ENCODE assay signal across 1 cellular context in the genomic region with DNA sequence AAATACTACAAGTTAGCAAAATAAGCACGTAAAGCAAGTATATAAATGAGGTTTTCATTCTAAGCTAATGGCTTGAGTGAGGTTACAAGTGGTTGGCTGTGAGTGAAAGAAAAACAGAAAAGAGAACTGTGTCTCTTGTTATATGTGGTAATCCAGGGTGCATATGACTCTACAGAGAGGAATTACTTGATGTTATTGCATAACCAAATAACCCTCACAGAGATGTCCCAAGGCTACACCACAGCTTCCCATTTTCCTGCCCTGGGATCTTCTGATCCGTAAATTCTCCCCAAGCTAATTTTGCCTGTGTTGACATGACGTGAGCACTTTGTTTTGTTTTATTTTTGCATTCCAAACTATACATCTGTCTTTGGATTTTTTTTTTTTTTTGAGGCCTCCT.
TF ChIP-seq lines count a peak whose summit lies in the region.

No MANE protein-coding gene starts in this region.

TF ChIP-seq in WTC11, 78 proteins besides CTCF, POLR2A, EP300 and RAD21 (continued from another document):
- TF ChIP-seq, protein P1, sequence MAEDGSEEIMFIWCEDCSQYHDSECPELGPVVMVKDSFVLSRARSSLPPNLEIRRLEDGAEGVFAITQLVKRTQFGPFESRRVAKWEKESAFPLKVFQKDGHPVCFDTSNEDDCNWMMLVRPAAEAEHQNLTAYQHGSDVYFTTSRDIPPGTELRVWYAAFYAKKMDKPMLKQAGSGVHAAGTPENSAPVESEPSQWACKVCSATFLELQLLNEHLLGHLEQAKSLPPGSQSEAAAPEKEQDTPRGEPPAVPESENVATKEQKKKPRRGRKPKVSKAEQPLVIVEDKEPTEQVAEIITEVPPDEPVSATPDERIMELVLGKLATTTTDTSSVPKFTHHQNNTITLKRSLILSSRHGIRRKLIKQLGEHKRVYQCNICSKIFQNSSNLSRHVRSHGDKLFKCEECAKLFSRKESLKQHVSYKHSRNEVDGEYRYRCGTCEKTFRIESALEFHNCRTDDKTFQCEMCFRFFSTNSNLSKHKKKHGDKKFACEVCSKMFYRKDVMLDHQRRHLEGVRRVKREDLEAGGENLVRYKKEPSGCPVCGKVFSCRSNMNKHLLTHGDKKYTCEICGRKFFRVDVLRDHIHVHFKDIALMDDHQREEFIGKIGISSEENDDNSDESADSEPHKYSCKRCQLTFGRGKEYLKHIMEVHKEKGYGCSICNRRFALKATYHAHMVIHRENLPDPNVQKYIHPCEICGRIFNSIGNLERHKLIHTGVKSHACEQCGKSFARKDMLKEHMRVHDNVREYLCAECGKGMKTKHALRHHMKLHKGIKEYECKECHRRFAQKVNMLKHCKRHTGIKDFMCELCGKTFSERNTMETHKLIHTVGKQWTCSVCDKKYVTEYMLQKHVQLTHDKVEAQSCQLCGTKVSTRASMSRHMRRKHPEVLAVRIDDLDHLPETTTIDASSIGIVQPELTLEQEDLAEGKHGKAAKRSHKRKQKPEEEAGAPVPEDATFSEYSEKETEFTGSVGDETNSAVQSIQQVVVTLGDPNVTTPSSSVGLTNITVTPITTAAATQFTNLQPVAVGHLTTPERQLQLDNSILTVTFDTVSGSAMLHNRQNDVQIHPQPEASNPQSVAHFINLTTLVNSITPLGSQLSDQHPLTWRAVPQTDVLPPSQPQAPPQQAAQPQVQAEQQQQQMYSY (CRISPR knock-in tag; IDR thresholded peaks at IDR 0.05): no peak
- TF ChIP-seq TEAD1 (CRISPR knock-in tag; IDR thresholded peaks at IDR 0.05): no peak
- TF ChIP-seq RORB (CRISPR knock-in tag; IDR thresholded peaks at IDR 0.05): no peak
